28 cellular contexts compared by ENCODE assay signal in genomic region chr15:43526261-43526930, GRCh38. TPM values are rescaled to one million over a fixed set of nuclear protein-coding genes. Genes with fewer than 3 reads are reported as not detected.
DNase-seq lines count a peak whose midpoint lies in the region; ATAC-seq, FAIRE-seq and TF ChIP-seq lines count a peak whose summit lies in the region.
"Had no signal": no experiment of that assay in that cellular context is flagged by ENCODE, and none has a peak within 500 bp of the region (broad histone marks: within the 10 kb centered on the region; RNA-seq: fewer than 3 reads in every experiment).

No MANE protein-coding gene starts in this region.

- no peak overlapping the region for H2AFZ ChIP-seq in astrocyte (ENCODE audit: low read depth, low read length)

- TF ChIP-seq CTCF in astrocyte (IDR thresholded peaks at IDR 0.05; ENCODE audit: insufficient read depth, low read depth, low read length) (no peak), prostate gland (IDR thresholded peaks at IDR 0.05) (no peak)

- H3K4me1 ChIP-seq in astrocyte (ENCODE audit: insufficient read depth, low read length): no peaks in the 10 kb centered on the region
- no peaks in the 10 kb centered on the region for H3K4me1 ChIP-seq in prostate gland (replicated peaks)
- H3K4me1 ChIP-seq: Caco-2, SJSA1 had no signal

- TF ChIP-seq POLR2A in prostate gland (IDR thresholded peaks at IDR 0.05): no peak

- H3K27ac ChIP-seq in astrocyte (ENCODE audit: low read depth, low read length): no peak overlapping the region
- H3K27ac ChIP-seq in substantia nigra (ENCODE audit: low read depth, low read length, poor library complexity, severe bottlenecking): peak overlapping the region; percentile 13
- no peak overlapping the region for H3K27ac ChIP-seq in prostate gland
- H3K27ac ChIP-seq: HL-60, SJSA1 had no signal

- H3K9me3 Mint-ChIP-seq in activated naive CD8-positive, alpha-beta T cell treated with anti-CD3 and anti-CD28 coated beads, Interleukin-2, amount 10 ng/mL, durations not matched to agents 7 days and 5 days: no peaks in the 10 kb centered on the region
- H3K9me3 Mint-ChIP-seq in activated naive CD8-positive, alpha-beta T cell treated with anti-CD3 and anti-CD28 coated beads, Interleukin-2, amount 50 U/mL, for 24 hours: no peaks in the 10 kb centered on the region
- H3K9me3 Mint-ChIP-seq in astrocyte (ENCODE audit: unreplicated experiment): peaks cover 8% of the 10 kb centered on the region
- H3K9me3 Mint-ChIP-seq in activated CD8-positive, alpha-beta T cell treated with anti-CD3 and anti-CD28 coated beads, Interleukin-2, amount 10 ng/mL, durations not matched to agents 7 days and 5 days (ENCODE audit: insufficient read depth): no peaks in the 10 kb centered on the region
- H3K9me3 Mint-ChIP-seq: CD8-positive, alpha-beta T cell had no signal

- no peak for DNase-seq in activated naive CD8-positive, alpha-beta T cell treated with anti-CD3 and anti-CD28 coated beads, Interleukin-2, amount 10 ng/mL, durations not matched to agents 7 days and 5 days
- no peak for DNase-seq in activated naive CD8-positive, alpha-beta T cell treated with anti-CD3 and anti-CD28 coated beads, Interleukin-2, amount 50 U/mL, for 24 hours
- DNase-seq in astrocyte (ENCODE audit: low read depth) (no peak), mesenteric fat pad (ENCODE audit: low spot score) (peak; percentile 81), substantia nigra (lab: John Stamatoyannopoulos, UW) (no peak), prostate gland (ENCODE audit: low spot score) (no peak)
- no peak for DNase-seq in activated CD8-positive, alpha-beta T cell treated with anti-CD3 and anti-CD28 coated beads, Interleukin-2, amount 10 ng/mL, durations not matched to agents 7 days and 5 days
- DNase-seq: Caco-2; DMS79; EL; GDM1; MV-4-11; NCI-H1105 treated with DMSO at 0.1 percent for 48 hours; NCI-H146; NCI-H2029; NCI-H446 treated with DMSO at 0.1 percent for 48 hours; NCI-H526; NCI-H82; NK-92 treated with Interleukin-12 subunit alpha and Interleukin-12 subunit beta, amount 100 ng/mL, for 24 hours; PC-3 had no signal

- 87% methylated on average over 11 of the region's 11 CpGs for WGBS in prostate gland

- no peak for ATAC-seq in activated naive CD8-positive, alpha-beta T cell treated with anti-CD3 and anti-CD28 coated beads, Interleukin-2, amount 10 ng/mL, durations not matched to agents 7 days and 5 days (ENCODE audit: low read depth)
- no peak for ATAC-seq in activated naive CD8-positive, alpha-beta T cell treated with anti-CD3 and anti-CD28 coated beads, Interleukin-2, amount 50 U/mL, for 24 hours
- ATAC-seq in GM19395 (IDR thresholded peaks at IDR 0.05; ENCODE audit: unreplicated experiment): no peak
- ATAC-seq in activated CD8-positive, alpha-beta T cell treated with anti-CD3 and anti-CD28 coated beads, Interleukin-2, amount 10 ng/mL, durations not matched to agents 7 days and 5 days: no peak
- ATAC-seq: CD8-positive, alpha-beta T cell; GM12878; PC-3; Right ventricle myocardium inferior had no signal

- H3K9ac ChIP-seq in astrocyte (ENCODE audit: low read length): no peak overlapping the region
- H3K9ac ChIP-seq: BLaER1 treated with 17β-estradiol and CSF1 and Interleukin-3, amounts not matched to agents 10 nM and 100 nM had no signal

- H3K27me3 ChIP-seq in astrocyte (ENCODE audit: insufficient read depth, low read length) (no peaks in the 10 kb centered on the region), prostate gland (replicated peaks; ENCODE audit: insufficient read depth) (no peaks in the 10 kb centered on the region)
- H3K27me3 ChIP-seq: BLaER1 treated with 17β-estradiol and CSF1 and Interleukin-3, amounts not matched to agents 10 nM and 100 nM; SJSA1 had no signal

- H3K79me2 ChIP-seq in astrocyte (ENCODE audit: insufficient read depth, low read length): no peaks in the 10 kb centered on the region

- H3K36me3 ChIP-seq in astrocyte (ENCODE audit: insufficient read depth, low read length) (peaks cover 41% of the 10 kb centered on the region), prostate gland (no peaks in the 10 kb centered on the region)

- intact Hi-C loops in prostate gland (cut with DNase I): no loop called here

- H3K4me2 ChIP-seq in astrocyte (ENCODE audit: low read length): no peak overlapping the region
- H3K4me2 ChIP-seq: BLaER1 treated with 17β-estradiol and CSF1 and Interleukin-3, amounts not matched to agents 10 nM and 100 nM had no signal

- H3K36me3 Mint-ChIP-seq in activated naive CD8-positive, alpha-beta T cell treated with anti-CD3 and anti-CD28 coated beads, Interleukin-2, amount 10 ng/mL, durations not matched to agents 7 days and 5 days: peaks cover 2% of the 10 kb centered on the region
- no peaks in the 10 kb centered on the region for H3K36me3 Mint-ChIP-seq in activated naive CD8-positive, alpha-beta T cell treated with anti-CD3 and anti-CD28 coated beads, Interleukin-2, amount 50 U/mL, for 24 hours (ENCODE audit: low read depth)
- peaks cover 72% of the 10 kb centered on the region for H3K36me3 Mint-ChIP-seq in astrocyte (ENCODE audit: low read depth, unreplicated experiment)
- no peaks in the 10 kb centered on the region for H3K36me3 Mint-ChIP-seq in activated CD8-positive, alpha-beta T cell treated with anti-CD3 and anti-CD28 coated beads, Interleukin-2, amount 10 ng/mL, durations not matched to agents 7 days and 5 days (ENCODE audit: low read depth)
- H3K36me3 Mint-ChIP-seq: CD8-positive, alpha-beta T cell had no signal

- H3K4me3 Mint-ChIP-seq in activated naive CD8-positive, alpha-beta T cell treated with anti-CD3 and anti-CD28 coated beads, Interleukin-2, amount 10 ng/mL, durations not matched to agents 7 days and 5 days: no peak overlapping the region
- H3K4me3 Mint-ChIP-seq in activated naive CD8-positive, alpha-beta T cell treated with anti-CD3 and anti-CD28 coated beads, Interleukin-2, amount 50 U/mL, for 24 hours: no peak overlapping the region
- H3K4me3 Mint-ChIP-seq in astrocyte (ENCODE audit: unreplicated experiment): no peak overlapping the region
- H3K4me3 Mint-ChIP-seq in activated CD8-positive, alpha-beta T cell treated with anti-CD3 and anti-CD28 coated beads, Interleukin-2, amount 10 ng/mL, durations not matched to agents 7 days and 5 days: no peak overlapping the region
- H3K4me3 Mint-ChIP-seq: CD8-positive, alpha-beta T cell had no signal

- no peak for FAIRE-seq in astrocyte (lab: Jason Lieb, UNC)
- FAIRE-seq: GM12878, H54 had no signal

- H3K4me3 ChIP-seq in astrocyte (ENCODE audit: insufficient read depth, low read depth, low read length) (no peak overlapping the region), prostate gland (no peak overlapping the region)
- H3K4me3 ChIP-seq: BLaER1 treated with 17β-estradiol and CSF1 and Interleukin-3, amounts not matched to agents 10 nM and 100 nM; GM12878; SJSA1 had no signal

- H3K9me3 ChIP-seq in astrocyte (ENCODE audit: insufficient read depth, low read depth, low read length): no peaks in the 10 kb centered on the region
- H3K9me3 ChIP-seq in prostate gland: no peaks in the 10 kb centered on the region
- H3K9me3 ChIP-seq: Caco-2, SJSA1 had no signal

- H3K27ac Mint-ChIP-seq in activated naive CD8-positive, alpha-beta T cell treated with anti-CD3 and anti-CD28 coated beads, Interleukin-2, amount 10 ng/mL, durations not matched to agents 7 days and 5 days: peak overlapping the region; percentile 26
- H3K27ac Mint-ChIP-seq in activated naive CD8-positive, alpha-beta T cell treated with anti-CD3 and anti-CD28 coated beads, Interleukin-2, amount 50 U/mL, for 24 hours: no peak overlapping the region
- peak overlapping the region; percentile 59 for H3K27ac Mint-ChIP-seq in astrocyte (ENCODE audit: unreplicated experiment)
- no peak overlapping the region for H3K27ac Mint-ChIP-seq in activated CD8-positive, alpha-beta T cell treated with anti-CD3 and anti-CD28 coated beads, Interleukin-2, amount 10 ng/mL, durations not matched to agents 7 days and 5 days
- H3K27ac Mint-ChIP-seq: CD8-positive, alpha-beta T cell had no signal

- peaks cover 18% of the 10 kb centered on the region for H3K4me1 Mint-ChIP-seq in activated naive CD8-positive, alpha-beta T cell treated with anti-CD3 and anti-CD28 coated beads, Interleukin-2, amount 10 ng/mL, durations not matched to agents 7 days and 5 days
- peaks cover 4% of the 10 kb centered on the region for H3K4me1 Mint-ChIP-seq in activated naive CD8-positive, alpha-beta T cell treated with anti-CD3 and anti-CD28 coated beads, Interleukin-2, amount 50 U/mL, for 24 hours
- H3K4me1 Mint-ChIP-seq in astrocyte (ENCODE audit: low read depth, unreplicated experiment): peaks cover 10% of the 10 kb centered on the region
- peaks cover 18% of the 10 kb centered on the region for H3K4me1 Mint-ChIP-seq in activated CD8-positive, alpha-beta T cell treated with anti-CD3 and anti-CD28 coated beads, Interleukin-2, amount 10 ng/mL, durations not matched to agents 7 days and 5 days (ENCODE audit: low read depth)

- no peaks in the 10 kb centered on the region for H3K27me3 Mint-ChIP-seq in activated naive CD8-positive, alpha-beta T cell treated with anti-CD3 and anti-CD28 coated beads, Interleukin-2, amount 10 ng/mL, durations not matched to agents 7 days and 5 days
- H3K27me3 Mint-ChIP-seq in activated naive CD8-positive, alpha-beta T cell treated with anti-CD3 and anti-CD28 coated beads, Interleukin-2, amount 50 U/mL, for 24 hours: no peaks in the 10 kb centered on the region
- no peaks in the 10 kb centered on the region for H3K27me3 Mint-ChIP-seq in astrocyte (ENCODE audit: low read depth, unreplicated experiment)
- no peaks in the 10 kb centered on the region for H3K27me3 Mint-ChIP-seq in activated CD8-positive, alpha-beta T cell treated with anti-CD3 and anti-CD28 coated beads, Interleukin-2, amount 10 ng/mL, durations not matched to agents 7 days and 5 days (ENCODE audit: low read depth)

- POLR2A ChIA-PET in activated naive CD8-positive, alpha-beta T cell treated with anti-CD3 and anti-CD28 coated beads, Interleukin-2, amount 10 ng/mL, durations not matched to agents 7 days and 5 days (lab: Charles Lee): interaction anchor here (1.9 kb wide), 1 partner anchor 15 kb away, joined by 6 read pairs; no protein-coding TSS in a partner anchor
- POLR2A ChIA-PET in activated CD8-positive, alpha-beta T cell treated with anti-CD3 and anti-CD28 coated beads, Interleukin-2, amount 10 ng/mL, durations not matched to agents 7 days and 5 days (lab: Charles Lee): no interaction called here

- peaks cover 61% of the 10 kb centered on the region for H4K20me1 ChIP-seq in astrocyte (ENCODE audit: insufficient read depth, low read length)

- CTCF ChIA-PET in activated CD8-positive, alpha-beta T cell treated with anti-CD3 and anti-CD28 coated beads, Interleukin-2, amount 10 ng/mL, durations not matched to agents 7 days and 5 days (lab: Charles Lee): interaction anchor here (2.0 kb wide), 1 partner anchor 12 kb away, joined by 8 read pairs; no protein-coding TSS in a partner anchor

RNA-seq across cellular contexts. Expression of gene MAP1A, which starts 9.0 kb away (rescaled TPM):
- 1 to 10 TPM; 3.4 to 3.5 TPM for total RNA-seq in activated naive CD8-positive, alpha-beta T cell treated with anti-CD3 and anti-CD28 coated beads, Interleukin-2, amount 10 ng/mL, durations not matched to agents 7 days and 5 days
- 138 and 142 TPM in 2 replicates for total RNA-seq in astrocyte
- 13.8 TPM for total RNA-seq in mesenteric fat pad
- total RNA-seq in prostate gland: 10 to 100 TPM in 1 of 2 donors, 1 to 10 TPM in 1; 6.2 to 21.9 TPM
- total RNA-seq in activated CD8-positive, alpha-beta T cell treated with anti-CD3 and anti-CD28 coated beads, Interleukin-2, amount 10 ng/mL, durations not matched to agents 7 days and 5 days: 1 to 10 TPM; 5.3 to 5.6 TPM

RNA-seq across cellular contexts. Expression of gene TP53BP1, which starts 33.4 kb away (rescaled TPM):
- 10 to 100 TPM; 27.1 to 27.5 TPM for total RNA-seq in activated naive CD8-positive, alpha-beta T cell treated with anti-CD3 and anti-CD28 coated beads, Interleukin-2, amount 10 ng/mL, durations not matched to agents 7 days and 5 days
- total RNA-seq in astrocyte (71.9 and 73.1 TPM in 2 replicates), mesenteric fat pad (44.8 TPM), prostate gland (10 to 100 TPM; 36.3 to 73.6 TPM)
- total RNA-seq in activated CD8-positive, alpha-beta T cell treated with anti-CD3 and anti-CD28 coated beads, Interleukin-2, amount 10 ng/mL, durations not matched to agents 7 days and 5 days: 10 to 100 TPM; 24.3 to 27.3 TPM

Comparison
In these comparisons a context has a peak if more than half of its experiments do, and no peak if none do; other contexts are left out.
1. H3K27ac Mint-ChIP-seq: peak in activated naive CD8-positive, alpha-beta T cell treated with anti-CD3 and anti-CD28 coated beads, Interleukin-2, amount 10 ng/mL, durations not matched to agents 7 days and 5 days (single experiment) and astrocyte (single experiment); none in activated naive CD8-positive, alpha-beta T cell treated with anti-CD3 and anti-CD28 coated beads, Interleukin-2, amount 50 U/mL, for 24 hours (single experiment) and activated CD8-positive, alpha-beta T cell treated with anti-CD3 and anti-CD28 coated beads, Interleukin-2, amount 10 ng/mL, durations not matched to agents 7 days and 5 days (single experiment).